In the genomic region with DNA sequence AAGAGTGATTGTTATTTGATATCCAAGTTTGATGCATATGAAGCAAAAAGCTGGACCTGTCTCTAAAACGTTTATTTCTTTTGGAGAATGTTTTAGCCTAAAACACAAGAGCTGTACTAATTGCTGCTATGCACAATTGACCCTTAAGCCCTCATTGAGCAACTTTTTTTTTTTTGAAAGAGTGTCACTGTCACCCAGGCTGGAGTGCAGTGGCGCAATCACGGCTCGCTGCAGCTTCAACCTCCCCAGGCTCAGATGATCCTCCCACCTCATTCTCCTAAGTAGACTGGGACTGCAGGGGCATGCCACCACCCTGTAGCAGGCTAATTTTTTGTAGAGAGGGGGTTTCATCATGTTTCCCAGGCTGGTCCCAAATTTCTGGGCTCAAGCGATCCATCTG, we compare ENCODE assay signal across 16 cellular contexts.
"Had no signal": no experiment of that assay in that cellular context is flagged by ENCODE, and none has a peak within 500 bp of the region (broad histone marks: within the 10 kb centered on the region; RNA-seq: fewer than 3 reads in every experiment).

No MANE protein-coding gene starts in this region.

- H3K4me3 ChIP-seq: heart left ventricle, left ventricle myocardium inferior, ovary, upper lobe of left lung had no signal

- H3K9me3 Mint-ChIP-seq: activated CD8-positive, alpha-beta T cell treated with anti-CD3 and anti-CD28 coated beads for 36 hours; activated naive CD8-positive, alpha-beta T cell treated with anti-CD3 and anti-CD28 coated beads, Interleukin-2, amount 10 ng/mL, durations not matched to agents 7 days and 5 days; activated T-cell treated with anti-CD3 and anti-CD28 coated beads, Interleukin-2, amount 50 U/mL, for 72 hours; neural crest cell had no signal

- H3K27ac ChIP-seq: foreskin keratinocyte, heart left ventricle, left ventricle myocardium inferior, ovary, upper lobe of left lung, WERI-Rb-1 had no signal

- H3K27me3 ChIP-seq: foreskin keratinocyte, heart left ventricle, ovary, upper lobe of left lung had no signal

- ATAC-seq: activated CD4-positive, alpha-beta T cell treated with anti-CD3 and anti-CD28 coated beads for 36 hours; activated CD8-positive, alpha-beta T cell treated with anti-CD3 and anti-CD28 coated beads for 36 hours; activated T-cell treated with anti-CD3 and anti-CD28 coated beads, Interleukin-2, amount 50 U/mL, for 72 hours; foreskin keratinocyte; heart left ventricle; stimulated activated naive CD8-positive, alpha-beta T cell treated with anti-CD3 and anti-CD28 coated beads, Interleukin-15, Interleukin-2, amounts not matched to agents 100 U/mL and 50 U/mL, for 24 hours had no signal

- H3K4me3 Mint-ChIP-seq: activated CD4-positive, alpha-beta T cell treated with anti-CD3 and anti-CD28 coated beads for 36 hours; activated CD8-positive, alpha-beta T cell treated with anti-CD3 and anti-CD28 coated beads for 36 hours; activated naive CD8-positive, alpha-beta T cell treated with anti-CD3 and anti-CD28 coated beads, Interleukin-2, amount 10 ng/mL, durations not matched to agents 7 days and 5 days; activated T-cell treated with anti-CD3 and anti-CD28 coated beads, Interleukin-2, amount 50 U/mL, for 72 hours; neural crest cell had no signal

- H3K9me3 ChIP-seq: heart left ventricle, left ventricle myocardium inferior, ovary, upper lobe of left lung had no signal

- H3K27me3 Mint-ChIP-seq: activated CD4-positive, alpha-beta T cell treated with anti-CD3 and anti-CD28 coated beads for 36 hours; activated CD8-positive, alpha-beta T cell treated with anti-CD3 and anti-CD28 coated beads for 36 hours; activated naive CD8-positive, alpha-beta T cell treated with anti-CD3 and anti-CD28 coated beads, Interleukin-2, amount 10 ng/mL, durations not matched to agents 7 days and 5 days had no signal

- H3K27ac Mint-ChIP-seq: activated CD4-positive, alpha-beta T cell treated with anti-CD3 and anti-CD28 coated beads for 36 hours; activated CD8-positive, alpha-beta T cell treated with anti-CD3 and anti-CD28 coated beads for 36 hours; activated naive CD8-positive, alpha-beta T cell treated with anti-CD3 and anti-CD28 coated beads, Interleukin-2, amount 10 ng/mL, durations not matched to agents 7 days and 5 days; activated T-cell treated with anti-CD3 and anti-CD28 coated beads, Interleukin-2, amount 50 U/mL, for 72 hours had no signal

- H3K4me1 Mint-ChIP-seq: activated CD4-positive, alpha-beta T cell treated with anti-CD3 and anti-CD28 coated beads for 36 hours; activated naive CD8-positive, alpha-beta T cell treated with anti-CD3 and anti-CD28 coated beads, Interleukin-2, amount 10 ng/mL, durations not matched to agents 7 days and 5 days had no signal

- DNase-seq: activated CD4-positive, alpha-beta T cell treated with anti-CD3 and anti-CD28 coated beads for 36 hours; activated CD8-positive, alpha-beta memory T cell treated with anti-CD3 and anti-CD28 coated beads, Interleukin-2, amount 50 U/mL, for 4 hours; activated CD8-positive, alpha-beta T cell treated with anti-CD3 and anti-CD28 coated beads for 36 hours; activated naive CD8-positive, alpha-beta T cell treated with anti-CD3 and anti-CD28 coated beads, Interleukin-2, amount 10 ng/mL, durations not matched to agents 7 days and 5 days; activated T-cell treated with anti-CD3 and anti-CD28 coated beads, Interleukin-2, amount 50 U/mL, for 72 hours; anterior cingulate cortex; foreskin keratinocyte; heart left ventricle; left ventricle myocardium inferior; ovary; stimulated activated CD4-positive, alpha-beta T cell treated with anti-CD3 and anti-CD28 coated beads, Interleukin-2, amount 100 ng/mL, for 48 hours; stimulated activated naive CD8-positive, alpha-beta T cell treated with anti-CD3 and anti-CD28 coated beads, Interleukin-15, Interleukin-2, amounts not matched to agents 100 U/mL and 50 U/mL, for 24 hours; T-helper 9 cell; WERI-Rb-1 had no signal

- H3K36me3 ChIP-seq: ovary had no signal
